11 cellular contexts compared by ENCODE assay signal in the genomic region with DNA sequence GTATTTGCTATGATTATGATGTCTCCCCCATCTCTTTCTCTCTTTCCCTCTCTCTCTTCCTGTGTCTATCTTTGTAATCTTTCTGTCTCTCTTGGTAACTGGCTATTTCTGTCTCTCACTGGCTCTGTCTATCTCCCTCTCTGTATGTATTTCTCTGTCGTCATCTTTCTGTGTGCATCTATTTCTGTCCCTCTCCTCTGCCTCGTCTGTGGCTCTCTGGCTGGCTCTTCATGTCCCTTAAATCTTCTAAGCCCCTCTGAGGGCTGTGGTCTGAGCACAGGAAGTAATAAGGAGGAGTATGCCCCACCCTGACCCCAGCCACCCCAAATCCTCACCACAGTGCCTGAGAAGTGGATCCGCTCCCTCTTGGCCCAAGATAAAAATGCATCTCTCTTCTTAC.
DNase-seq lines count a peak whose midpoint lies in the region; ATAC-seq and TF ChIP-seq lines count a peak whose summit lies in the region.
"Had no signal": no experiment of that assay in that cellular context is flagged by ENCODE, and none has a peak within 500 bp of the region (broad histone marks: within the 10 kb centered on the region; RNA-seq: fewer than 3 reads in every experiment).

No MANE protein-coding gene starts in this region.

- DNase-seq in Jurkat, Clone E6-1 (ENCODE audit: low read depth, low spot score): peak; percentile 17
- DNase-seq in fibroblast of peridontal ligament (ENCODE audit: extremely low read depth) (peak; percentile 31), sigmoid colon (no peak), T1000 (lab: John Stamatoyannopoulos, UW) (no peak), Caco-2 (no peak), LoVo (ENCODE audit: low spot score) (no peak)
- DNase-seq: activated naive CD4-positive, alpha-beta T cell; lower lobe of right lung; NCI-H2171 treated with DMSO at 0.1 percent for 48 hours; stimulated activated CD4-positive, alpha-beta T cell treated with anti-CD3 and anti-CD28 coated beads, Interleukin-4, amount 100 ng/mL, for 24 hours had no signal

- no peaks in the 10 kb centered on the region for H3K27me3 Mint-ChIP-seq in Caco-2 (ENCODE audit: insufficient read depth, unreplicated experiment)

- peak; percentile 57 for ATAC-seq in GM18517 (IDR thresholded peaks at IDR 0.05; ENCODE audit: unreplicated experiment)
- ATAC-seq: lower lobe of right lung had no signal

- WGBS in sigmoid colon, 2 donors: 42 to 83% methylated on average over 3 of the region's 3 CpGs

- H3K9me3 ChIP-seq in sigmoid colon: no peaks in the 10 kb centered on the region
- no peaks in the 10 kb centered on the region for H3K9me3 ChIP-seq in Caco-2
- H3K9me3 ChIP-seq: lower lobe of right lung had no signal

- TF ChIP-seq CTCF in sigmoid colon (IDR thresholded peaks at IDR 0.05) (no peak), Caco-2 (IDR thresholded peaks at IDR 0.05; ENCODE audit: insufficient read depth in 1 of 2, low read depth in 1 of 2, low read length in 1 of 2, severe bottlenecking in 1 of 2, unreplicated experiment in 1 of 2) (no peak)

- POLR2A ChIA-PET in Caco-2 (lab: Charles Lee): no interaction called here

- no TSS peak for BruUV-seq in Caco-2 (replicated peaks; lab: Mats Ljungman, UMichigan)

- H3K36me3 ChIP-seq in sigmoid colon (no peaks in the 10 kb centered on the region), Caco-2 (ENCODE audit: control insufficient read depth, insufficient read depth, low read length) (no peaks in the 10 kb centered on the region)
- H3K36me3 ChIP-seq: lower lobe of right lung had no signal

- no peak for TF ChIP-seq POLR2A in sigmoid colon (IDR thresholded peaks at IDR 0.05)

- peak overlapping the region in 3 of 4 donors; percentile 30 to 75 (median 60) for H3K27ac ChIP-seq in sigmoid colon
- H3K27ac ChIP-seq: lower lobe of right lung had no signal

- intact Hi-C loops in sigmoid colon (cut with DNase I) (no loop called here), Caco-2 (cut with micrococcal nuclease; ENCODE audit: unreplicated experiment) (no loop called here)

- no peaks in the 10 kb centered on the region for H3K9me3 Mint-ChIP-seq in Caco-2 (ENCODE audit: unreplicated experiment)

- CTCF ChIA-PET in Caco-2 (lab: Charles Lee): no interaction called here

- H3K27me3 ChIP-seq in sigmoid colon (no peaks in the 10 kb centered on the region), Caco-2 (replicated peaks; ENCODE audit: control insufficient read depth, insufficient read depth, low read length) (no peaks in the 10 kb centered on the region; the same call in 1 of the 2 replicates)

- TF ChIP-seq EP300 in sigmoid colon (IDR thresholded peaks at IDR 0.05): no peak

- H3K4me3 ChIP-seq in Jurkat, Clone E6-1 (ENCODE audit: low read length): no peak overlapping the region
- H3K4me3 ChIP-seq in sigmoid colon: no peak overlapping the region
- H3K4me3 ChIP-seq in Caco-2 (ENCODE audit: low read depth, low read length): no peak overlapping the region
- H3K4me3 ChIP-seq: lower lobe of right lung had no signal

- peaks cover 13% of the 10 kb centered on the region for H3K4me1 Mint-ChIP-seq in Caco-2 (ENCODE audit: low read depth, unreplicated experiment)

- H3K4me1 ChIP-seq in sigmoid colon (peaks cover 0 to 43% (median 36%) of the 10 kb centered on the region in 4 donors), Caco-2 (peaks cover 4% of the 10 kb centered on the region; the same call in 1 of the 2 replicates)
- H3K4me1 ChIP-seq: lower lobe of right lung had no signal

- H3K36me3 Mint-ChIP-seq in Caco-2 (ENCODE audit: insufficient read depth, unreplicated experiment): no peaks in the 10 kb centered on the region

- no peak overlapping the region for H3K27ac Mint-ChIP-seq in Caco-2 (ENCODE audit: unreplicated experiment)

- no peak overlapping the region for H3K4me3 Mint-ChIP-seq in Caco-2 (ENCODE audit: unreplicated experiment)

Comparison
In these comparisons a context has a peak if more than half of its experiments do, and no peak if none do; other contexts are left out.
1. DNase-seq: peak in Jurkat, Clone E6-1 (single experiment) and fibroblast of peridontal ligament (single experiment); none in sigmoid colon (single experiment), T1000 (single experiment), Caco-2 (0 of 2) and LoVo (single experiment).